In the genomic region with DNA sequence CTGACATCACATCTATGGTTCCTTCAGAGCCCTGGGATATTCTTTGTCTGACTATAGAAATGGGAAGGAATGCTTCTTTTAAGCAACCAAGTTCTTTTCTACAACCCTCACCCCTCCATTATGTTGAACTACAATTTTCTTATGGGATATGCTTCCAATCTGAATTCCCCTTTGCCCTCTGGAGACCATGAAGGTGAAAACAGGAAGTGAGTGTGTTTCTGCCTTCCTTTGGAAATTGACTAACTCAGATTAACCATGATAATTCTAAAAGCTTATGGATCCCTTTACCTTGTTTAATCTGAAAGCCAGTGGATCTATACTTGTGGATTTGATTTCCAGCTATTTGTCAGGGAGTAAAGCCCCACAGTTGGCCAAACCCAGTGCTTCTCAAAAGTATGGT, we compare ENCODE assay signal across 27 cellular contexts.
"Had no signal": no experiment of that assay in that cellular context is flagged by ENCODE, and none has a peak within 500 bp of the region (broad histone marks: within the 10 kb centered on the region; RNA-seq: fewer than 3 reads in every experiment).

No MANE protein-coding gene starts in this region.

- H3K4me1 ChIP-seq: stomach, suprapubic skin, testis, thyroid gland, tibial artery, tibial nerve, transverse colon, upper lobe of left lung, upper lobe of right lung, uterus had no signal

- H3K9me3 ChIP-seq: stomach, suprapubic skin, testis, thoracic aorta, thyroid gland, tibial artery, tibial nerve, transverse colon, upper lobe of left lung, upper lobe of right lung, uterus, vagina had no signal

- FAIRE-seq: urothelium cell line had no signal

- H3K27ac ChIP-seq: stomach, suprapubic skin, testis, thoracic aorta, thyroid gland, tibial artery, tibial nerve, transverse colon, upper lobe of left lung, upper lobe of right lung, uterus, vagina had no signal

- H3K36me3 ChIP-seq: stomach, suprapubic skin, thoracic aorta, thyroid gland, tibial artery, tibial nerve, transverse colon, upper lobe of left lung, upper lobe of right lung, uterus, vagina had no signal

- ATAC-seq: stimulated activated effector memory CD8-positive, alpha-beta T cell treated with anti-CD3 and anti-CD28 coated beads, Interleukin-12 subunit alpha, Interleukin-12 subunit beta, amount 100 ng/mL, for 72 hours; stimulated activated memory B cell treated with anti-CD40 and anti-IgM and Interleukin-4, amounts not matched to agents 10 μg/mL and 1 μg/mL and 100 μg/mL, for 72 hours; stimulated activated naive B cell treated with anti-CD40 and anti-IgM and Interleukin-4, amounts not matched to agents 10 μg/mL and 1 μg/mL and 100 μg/mL, for 72 hours; stimulated activated naive CD8-positive, alpha-beta T cell treated with anti-CD3 and anti-CD28 coated beads, Interleukin-15, amount 100 ng/mL, for 72 hours; stimulated activated naive CD8-positive, alpha-beta T cell treated with anti-CD3 and anti-CD28 coated beads, Interleukin-15, Interleukin-2, amounts not matched to agents 100 U/mL and 50 U/mL, for 24 hours; upper lobe of right lung had no signal

- DNase-seq: stimulated activated CD4-positive, alpha-beta T cell treated with anti-CD3 and anti-CD28 coated beads, Interleukin-2, amount 100 ng/mL, for 48 hours; stimulated activated CD4-positive, alpha-beta T cell treated with anti-CD3 and anti-CD28 coated beads, Interleukin-4, amount 100 ng/mL, for 1 hour; stimulated activated CD4-positive, alpha-beta T cell treated with anti-CD3 and anti-CD28 coated beads, Interleukin-4, amount 100 ng/mL, for 24 hours; stimulated activated CD4-positive, alpha-beta T cell treated with anti-CD3 and anti-CD28 coated beads, Interleukin-4, amount 100 ng/mL, for 4 hours; stimulated activated CD8-positive, alpha-beta memory T cell treated with anti-CD3 and anti-CD28 coated beads, Interleukin-4, amount 100 ng/mL, for 48 hours; stimulated activated naive B cell treated with anti-CD40 and anti-IgM and Interleukin-4, amounts not matched to agents 10 μg/mL and 1 μg/mL and 100 μg/mL, for 72 hours; stimulated activated naive CD4-positive, alpha-beta T cell; stimulated activated naive CD4-positive, alpha-beta T cell treated with Interleukin-2 at 50 U/mL for 16 hours; stimulated activated naive CD8-positive, alpha-beta T cell treated with anti-CD3 and anti-CD28 coated beads, Interleukin-15, amount 100 ng/mL, for 72 hours; stimulated activated naive CD8-positive, alpha-beta T cell treated with anti-CD3 and anti-CD28 coated beads, Interleukin-15, Interleukin-2, amounts not matched to agents 100 U/mL and 50 U/mL, for 24 hours; stomach; substantia nigra; testis; thyroid gland; tibial artery; transverse colon; trophoblast cell; upper lobe of left lung; upper lobe of right lung; uterus had no signal

- H3K4me3 ChIP-seq: stomach, suprapubic skin, testis, thoracic aorta, thyroid gland, tibial artery, tibial nerve, transverse colon, upper lobe of left lung, upper lobe of right lung, uterus, vagina had no signal

- H3K27me3 ChIP-seq: suprapubic skin, testis, thyroid gland, tibial artery, tibial nerve, transverse colon, upper lobe of left lung, upper lobe of right lung, uterus, vagina had no signal
